4 cellular contexts compared by ENCODE assay signal in the genomic region with DNA sequence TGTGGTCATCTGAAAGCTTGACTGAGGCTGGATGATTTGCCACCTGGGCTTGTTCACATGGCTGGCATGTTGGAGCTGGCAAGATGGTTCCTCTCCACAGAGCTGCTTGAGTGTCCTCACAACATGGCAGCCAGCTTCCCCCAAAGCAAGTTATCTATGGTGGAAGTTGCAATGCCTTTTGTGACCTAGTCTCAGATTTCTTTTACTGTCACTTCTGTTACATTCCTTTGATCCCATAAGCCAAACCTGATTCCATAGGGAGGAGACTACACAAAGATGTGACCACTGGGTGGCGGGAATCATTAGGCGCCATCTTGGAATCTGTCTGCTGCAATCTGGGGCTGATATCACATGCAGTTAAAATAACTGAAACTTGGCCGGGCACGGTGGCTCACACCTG.
TF ChIP-seq lines count a peak whose summit lies in the region.

No MANE protein-coding gene starts in this region.

TF ChIP-seq in SK-N-SH treated with all-trans-retinoic acid at 6 μM for 48 hours, 23 proteins besides CTCF, POLR2A, EP300 and RAD21:
- TF ChIP-seq ZFP3 (CRISPR knock-in tag; IDR thresholded peaks at IDR 0.05) = no peak
- peak; percentile 91 for TF ChIP-seq ZNF565 (CRISPR knock-in tag; conservative IDR thresholded peaks at IDR 0.05; ENCODE audit: low read depth)
- TF ChIP-seq ISL1 (CRISPR knock-in tag; IDR thresholded peaks at IDR 0.05) = no peak
- TF ChIP-seq TCF4 (CRISPR knock-in tag; IDR thresholded peaks at IDR 0.05; ENCODE audit: borderline replicate concordance) = no peak
- TF ChIP-seq ARNTL (CRISPR knock-in tag; IDR thresholded peaks at IDR 0.05; ENCODE audit: borderline replicate concordance, low read depth) = no peak
- TF ChIP-seq, protein P1, sequence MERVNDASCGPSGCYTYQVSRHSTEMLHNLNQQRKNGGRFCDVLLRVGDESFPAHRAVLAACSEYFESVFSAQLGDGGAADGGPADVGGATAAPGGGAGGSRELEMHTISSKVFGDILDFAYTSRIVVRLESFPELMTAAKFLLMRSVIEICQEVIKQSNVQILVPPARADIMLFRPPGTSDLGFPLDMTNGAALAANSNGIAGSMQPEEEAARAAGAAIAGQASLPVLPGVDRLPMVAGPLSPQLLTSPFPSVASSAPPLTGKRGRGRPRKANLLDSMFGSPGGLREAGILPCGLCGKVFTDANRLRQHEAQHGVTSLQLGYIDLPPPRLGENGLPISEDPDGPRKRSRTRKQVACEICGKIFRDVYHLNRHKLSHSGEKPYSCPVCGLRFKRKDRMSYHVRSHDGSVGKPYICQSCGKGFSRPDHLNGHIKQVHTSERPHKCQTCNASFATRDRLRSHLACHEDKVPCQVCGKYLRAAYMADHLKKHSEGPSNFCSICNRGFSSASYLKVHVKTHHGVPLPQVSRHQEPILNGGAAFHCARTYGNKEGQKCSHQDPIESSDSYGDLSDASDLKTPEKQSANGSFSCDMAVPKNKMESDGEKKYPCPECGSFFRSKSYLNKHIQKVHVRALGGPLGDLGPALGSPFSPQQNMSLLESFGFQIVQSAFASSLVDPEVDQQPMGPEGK (CRISPR knock-in tag; IDR thresholded peaks at IDR 0.05; ENCODE audit: borderline replicate concordance) = no peak
- TF ChIP-seq, protein P2, sequence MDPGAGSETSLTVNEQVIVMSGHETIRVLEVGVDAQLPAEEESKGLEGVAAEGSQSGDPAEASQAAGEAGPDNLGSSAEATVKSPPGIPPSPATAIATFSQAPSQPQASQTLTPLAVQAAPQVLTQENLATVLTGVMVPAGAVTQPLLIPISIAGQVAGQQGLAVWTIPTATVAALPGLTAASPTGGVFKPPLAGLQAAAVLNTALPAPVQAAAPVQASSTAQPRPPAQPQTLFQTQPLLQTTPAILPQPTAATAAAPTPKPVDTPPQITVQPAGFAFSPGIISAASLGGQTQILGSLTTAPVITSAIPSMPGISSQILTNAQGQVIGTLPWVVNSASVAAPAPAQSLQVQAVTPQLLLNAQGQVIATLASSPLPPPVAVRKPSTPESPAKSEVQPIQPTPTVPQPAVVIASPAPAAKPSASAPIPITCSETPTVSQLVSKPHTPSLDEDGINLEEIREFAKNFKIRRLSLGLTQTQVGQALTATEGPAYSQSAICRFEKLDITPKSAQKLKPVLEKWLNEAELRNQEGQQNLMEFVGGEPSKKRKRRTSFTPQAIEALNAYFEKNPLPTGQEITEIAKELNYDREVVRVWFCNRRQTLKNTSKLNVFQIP (CRISPR knock-in tag; IDR thresholded peaks at IDR 0.05; ENCODE audit: borderline replicate concordance, low read depth) = no peak

TF ChIP-seq in SK-N-SH, 30 proteins besides CTCF, POLR2A, EP300 and RAD21 (continues in another document):
- no peak for TF ChIP-seq ELF1 (IDR thresholded peaks at IDR 0.05)
- TF ChIP-seq RXRA (IDR thresholded peaks at IDR 0.05; ENCODE audit: borderline replicate concordance, low read depth) = no peak
- no peak for TF ChIP-seq RFX5 (IDR thresholded peaks at IDR 0.05; ENCODE audit: low read length)
- TF ChIP-seq, protein P3, sequence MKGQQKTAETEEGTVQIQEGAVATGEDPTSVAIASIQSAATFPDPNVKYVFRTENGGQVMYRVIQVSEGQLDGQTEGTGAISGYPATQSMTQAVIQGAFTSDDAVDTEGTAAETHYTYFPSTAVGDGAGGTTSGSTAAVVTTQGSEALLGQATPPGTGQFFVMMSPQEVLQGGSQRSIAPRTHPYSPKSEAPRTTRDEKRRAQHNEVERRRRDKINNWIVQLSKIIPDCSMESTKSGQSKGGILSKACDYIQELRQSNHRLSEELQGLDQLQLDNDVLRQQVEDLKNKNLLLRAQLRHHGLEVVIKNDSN (IDR thresholded peaks at IDR 0.05; ENCODE audit: borderline replicate concordance, low read depth) = no peak
- no peak for TF ChIP-seq FOXM1 (IDR thresholded peaks at IDR 0.05; ENCODE audit: low read depth)
- no peak for TF ChIP-seq SMC3 (IDR thresholded peaks at IDR 0.05; ENCODE audit: low read depth, low read length)
- TF ChIP-seq, protein P4, sequence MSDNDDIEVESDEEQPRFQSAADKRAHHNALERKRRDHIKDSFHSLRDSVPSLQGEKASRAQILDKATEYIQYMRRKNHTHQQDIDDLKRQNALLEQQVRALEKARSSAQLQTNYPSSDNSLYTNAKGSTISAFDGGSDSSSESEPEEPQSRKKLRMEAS (IDR thresholded peaks at IDR 0.05; ENCODE audit: low read depth) = no peak
- TF ChIP-seq CHD2 (IDR thresholded peaks at IDR 0.05; ENCODE audit: low read length, partially characterized antibody) = no peak
- TF ChIP-seq, protein P5, sequence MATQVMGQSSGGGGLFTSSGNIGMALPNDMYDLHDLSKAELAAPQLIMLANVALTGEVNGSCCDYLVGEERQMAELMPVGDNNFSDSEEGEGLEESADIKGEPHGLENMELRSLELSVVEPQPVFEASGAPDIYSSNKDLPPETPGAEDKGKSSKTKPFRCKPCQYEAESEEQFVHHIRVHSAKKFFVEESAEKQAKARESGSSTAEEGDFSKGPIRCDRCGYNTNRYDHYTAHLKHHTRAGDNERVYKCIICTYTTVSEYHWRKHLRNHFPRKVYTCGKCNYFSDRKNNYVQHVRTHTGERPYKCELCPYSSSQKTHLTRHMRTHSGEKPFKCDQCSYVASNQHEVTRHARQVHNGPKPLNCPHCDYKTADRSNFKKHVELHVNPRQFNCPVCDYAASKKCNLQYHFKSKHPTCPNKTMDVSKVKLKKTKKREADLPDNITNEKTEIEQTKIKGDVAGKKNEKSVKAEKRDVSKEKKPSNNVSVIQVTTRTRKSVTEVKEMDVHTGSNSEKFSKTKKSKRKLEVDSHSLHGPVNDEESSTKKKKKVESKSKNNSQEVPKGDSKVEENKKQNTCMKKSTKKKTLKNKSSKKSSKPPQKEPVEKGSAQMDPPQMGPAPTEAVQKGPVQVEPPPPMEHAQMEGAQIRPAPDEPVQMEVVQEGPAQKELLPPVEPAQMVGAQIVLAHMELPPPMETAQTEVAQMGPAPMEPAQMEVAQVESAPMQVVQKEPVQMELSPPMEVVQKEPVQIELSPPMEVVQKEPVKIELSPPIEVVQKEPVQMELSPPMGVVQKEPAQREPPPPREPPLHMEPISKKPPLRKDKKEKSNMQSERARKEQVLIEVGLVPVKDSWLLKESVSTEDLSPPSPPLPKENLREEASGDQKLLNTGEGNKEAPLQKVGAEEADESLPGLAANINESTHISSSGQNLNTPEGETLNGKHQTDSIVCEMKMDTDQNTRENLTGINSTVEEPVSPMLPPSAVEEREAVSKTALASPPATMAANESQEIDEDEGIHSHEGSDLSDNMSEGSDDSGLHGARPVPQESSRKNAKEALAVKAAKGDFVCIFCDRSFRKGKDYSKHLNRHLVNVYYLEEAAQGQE (IDR thresholded peaks at IDR 0.05; ENCODE audit: low read depth, low read length) = no peak
- TF ChIP-seq SIN3A (IDR thresholded peaks at IDR 0.05; ENCODE audit: borderline replicate concordance, low read depth, low read length) = no peak
- no peak for TF ChIP-seq MEF2A (IDR thresholded peaks at IDR 0.05; ENCODE audit: borderline replicate concordance, low read depth)
- no peak for TF ChIP-seq MXI1 (IDR thresholded peaks at IDR 0.05; ENCODE audit: low read depth, low read length)
- no peak for TF ChIP-seq POLR2AphosphoS5 (IDR thresholded peaks at IDR 0.05; ENCODE audit: low read depth, low read length)

TF ChIP-seq in HEK293, 187 proteins besides CTCF, POLR2A, EP300 and RAD21:
- TF ChIP-seq ZNF558 (tag by site-specific recombination; IDR thresholded peaks at IDR 0.05) (no peak), ZNF350 (tag by site-specific recombination; IDR thresholded peaks at IDR 0.05) (0 out of 2 replicates have a peak, but pooled peaks have one; percentile 63), HOXA7 (CRISPR knock-in tag; IDR thresholded peaks at IDR 0.05; ENCODE audit: borderline replicate concordance) (no peak), SETDB1 (IDR thresholded peaks at IDR 0.05; ENCODE audit: insufficient read length, low read length) (peak; percentile 23), GLI4 (tag by site-specific recombination; IDR thresholded peaks at IDR 0.05) (no peak), YY1 (tag by site-specific recombination; IDR thresholded peaks at IDR 0.05) (peak; percentile 29; the same call in 1 of the 2 replicates)
- TF ChIP-seq, protein P6, sequence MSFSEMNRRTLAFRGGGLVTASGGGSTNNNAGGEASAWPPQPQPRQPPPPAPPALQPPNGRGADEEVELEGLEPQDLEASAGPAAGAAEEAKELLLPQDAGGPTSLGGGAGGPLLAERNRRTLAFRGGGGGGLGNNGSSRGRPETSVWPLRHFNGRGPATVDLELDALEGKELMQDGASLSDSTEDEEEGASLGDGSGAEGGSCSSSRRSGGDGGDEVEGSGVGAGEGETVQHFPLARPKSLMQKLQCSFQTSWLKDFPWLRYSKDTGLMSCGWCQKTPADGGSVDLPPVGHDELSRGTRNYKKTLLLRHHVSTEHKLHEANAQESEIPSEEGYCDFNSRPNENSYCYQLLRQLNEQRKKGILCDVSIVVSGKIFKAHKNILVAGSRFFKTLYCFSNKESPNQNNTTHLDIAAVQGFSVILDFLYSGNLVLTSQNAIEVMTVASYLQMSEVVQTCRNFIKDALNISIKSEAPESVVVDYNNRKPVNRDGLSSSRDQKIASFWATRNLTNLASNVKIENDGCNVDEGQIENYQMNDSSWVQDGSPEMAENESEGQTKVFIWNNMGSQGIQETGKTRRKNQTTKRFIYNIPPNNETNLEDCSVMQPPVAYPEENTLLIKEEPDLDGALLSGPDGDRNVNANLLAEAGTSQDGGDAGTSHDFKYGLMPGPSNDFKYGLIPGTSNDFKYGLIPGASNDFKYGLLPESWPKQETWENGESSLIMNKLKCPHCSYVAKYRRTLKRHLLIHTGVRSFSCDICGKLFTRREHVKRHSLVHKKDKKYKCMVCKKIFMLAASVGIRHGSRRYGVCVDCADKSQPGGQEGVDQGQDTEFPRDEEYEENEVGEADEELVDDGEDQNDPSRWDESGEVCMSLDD (tag by site-specific recombination; IDR thresholded peaks at IDR 0.05) = no peak
- TF ChIP-seq, protein P7, sequence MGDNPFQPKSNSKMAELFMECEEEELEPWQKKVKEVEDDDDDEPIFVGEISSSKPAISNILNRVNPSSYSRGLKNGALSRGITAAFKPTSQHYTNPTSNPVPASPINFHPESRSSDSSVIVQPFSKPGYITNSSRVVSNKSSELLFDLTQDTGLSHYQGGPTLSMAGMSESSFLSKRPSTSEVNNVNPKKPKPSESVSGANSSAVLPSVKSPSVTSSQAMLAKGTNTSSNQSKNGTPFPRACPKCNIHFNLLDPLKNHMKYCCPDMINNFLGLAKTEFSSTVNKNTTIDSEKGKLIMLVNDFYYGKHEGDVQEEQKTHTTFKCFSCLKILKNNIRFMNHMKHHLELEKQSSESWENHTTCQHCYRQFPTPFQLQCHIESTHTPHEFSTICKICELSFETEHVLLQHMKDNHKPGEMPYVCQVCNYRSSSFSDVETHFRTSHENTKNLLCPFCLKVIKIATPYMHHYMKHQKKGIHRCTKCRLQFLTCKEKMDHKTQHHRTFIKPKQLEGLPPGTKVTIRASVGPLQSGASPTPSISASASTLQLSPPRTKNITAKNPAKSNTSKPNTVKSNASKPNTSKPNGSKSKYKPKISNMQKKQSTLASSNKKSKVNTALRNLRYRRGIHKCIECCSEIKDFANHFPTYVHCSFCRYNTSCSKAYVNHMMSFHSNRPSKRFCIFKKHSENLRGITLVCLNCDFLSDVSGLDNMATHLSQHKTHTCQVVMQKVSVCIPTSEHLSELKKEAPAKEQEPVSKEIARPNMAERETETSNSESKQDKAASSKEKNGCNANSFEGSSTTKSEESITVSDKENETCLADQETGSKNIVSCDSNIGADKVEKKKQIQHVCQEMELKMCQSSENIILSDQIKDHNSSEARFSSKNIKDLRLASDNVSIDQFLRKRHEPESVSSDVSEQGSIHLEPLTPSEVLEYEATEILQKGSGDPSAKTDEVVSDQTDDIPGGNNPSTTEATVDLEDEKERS (tag by site-specific recombination; IDR thresholded peaks at IDR 0.05) = peak; percentile 58; the same call in 1 of the 2 replicates

TF ChIP-seq in K562, 482 proteins besides CTCF, POLR2A, EP300 and RAD21:
- TF ChIP-seq LEF1 (IDR thresholded peaks at IDR 0.05) = no peak
- no peak for TF ChIP-seq ZNF408 (CRISPR knock-in tag; IDR thresholded peaks at IDR 0.05; ENCODE audit: low read depth)
- TF ChIP-seq CBX3 (IDR thresholded peaks at IDR 0.05; ENCODE audit: borderline replicate concordance in 1 of 2, low read length in 2 of 2) = 0 out of 3 replicates have a peak, but pooled peaks of 1 of the 2 experiments have one; percentile 27
- TF ChIP-seq, protein P8, sequence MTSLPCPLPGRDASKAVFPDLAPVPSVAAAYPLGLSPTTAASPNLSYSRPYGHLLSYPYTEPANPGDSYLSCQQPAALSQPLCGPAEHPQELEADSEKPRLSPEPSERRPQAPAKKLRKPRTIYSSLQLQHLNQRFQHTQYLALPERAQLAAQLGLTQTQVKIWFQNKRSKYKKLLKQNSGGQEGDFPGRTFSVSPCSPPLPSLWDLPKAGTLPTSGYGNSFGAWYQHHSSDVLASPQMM (CRISPR knock-in tag; IDR thresholded peaks at IDR 0.05) = no peak
- TF ChIP-seq MYNN (IDR thresholded peaks at IDR 0.05) = no peak
- TF ChIP-seq MYNN (CRISPR knock-in tag; IDR thresholded peaks at IDR 0.05) = no peak
- TF ChIP-seq HLTF (IDR thresholded peaks at IDR 0.05) = no peak
- no peak for TF ChIP-seq PPARD (CRISPR knock-in tag; IDR thresholded peaks at IDR 0.05)
- TF ChIP-seq GTF2E2 (tag; IDR thresholded peaks at IDR 0.05) = no peak
- TF ChIP-seq SOX6 (IDR thresholded peaks at IDR 0.05) = no peak
- TF ChIP-seq SP1 (CRISPR knock-in tag; IDR thresholded peaks at IDR 0.05) = no peak
- no peak for TF ChIP-seq ZNF444 (CRISPR knock-in tag; IDR thresholded peaks at IDR 0.05)
- TF ChIP-seq YY1 (IDR thresholded peaks at IDR 0.05; ENCODE audit: borderline replicate concordance in 1 of 3, control insufficient read depth in 1 of 3, extremely low read depth in 1 of 3, insufficient read depth in 3 of 3, insufficient read length in 1 of 3, insufficient replicate concordance in 2 of 3, low read depth in 1 of 3, low read length in 2 of 3) = peak in 2 of 3 experiments; percentile 32 to 82
- TF ChIP-seq, protein P9, sequence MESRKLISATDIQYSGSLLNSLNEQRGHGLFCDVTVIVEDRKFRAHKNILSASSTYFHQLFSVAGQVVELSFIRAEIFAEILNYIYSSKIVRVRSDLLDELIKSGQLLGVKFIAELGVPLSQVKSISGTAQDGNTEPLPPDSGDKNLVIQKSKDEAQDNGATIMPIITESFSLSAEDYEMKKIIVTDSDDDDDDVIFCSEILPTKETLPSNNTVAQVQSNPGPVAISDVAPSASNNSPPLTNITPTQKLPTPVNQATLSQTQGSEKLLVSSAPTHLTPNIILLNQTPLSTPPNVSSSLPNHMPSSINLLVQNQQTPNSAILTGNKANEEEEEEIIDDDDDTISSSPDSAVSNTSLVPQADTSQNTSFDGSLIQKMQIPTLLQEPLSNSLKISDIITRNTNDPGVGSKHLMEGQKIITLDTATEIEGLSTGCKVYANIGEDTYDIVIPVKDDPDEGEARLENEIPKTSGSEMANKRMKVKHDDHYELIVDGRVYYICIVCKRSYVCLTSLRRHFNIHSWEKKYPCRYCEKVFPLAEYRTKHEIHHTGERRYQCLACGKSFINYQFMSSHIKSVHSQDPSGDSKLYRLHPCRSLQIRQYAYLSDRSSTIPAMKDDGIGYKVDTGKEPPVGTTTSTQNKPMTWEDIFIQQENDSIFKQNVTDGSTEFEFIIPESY (CRISPR knock-in tag; IDR thresholded peaks at IDR 0.05) = peak; percentile 95
